ENCODE assay signal across 8 cellular contexts in genomic region chr12:76020281-76020680, GRCh38. TPM values are rescaled to one million over a fixed set of nuclear protein-coding genes. Genes with fewer than 3 reads are reported as not detected.
DNase-seq lines count a peak whose midpoint lies in the region; ATAC-seq, FAIRE-seq and TF ChIP-seq lines count a peak whose summit lies in the region.

No MANE protein-coding gene starts in this region.

- no peaks in the 10 kb centered on the region for H3K36me3 Mint-ChIP-seq in chondrocyte (ENCODE audit: low read depth)

- WGBS in pancreas, 2 donors: 76 to 83% methylated on average over 5 of the region's 5 CpGs

- no peak overlapping the region for H3K4me3 ChIP-seq in pancreas

- DNase-seq in HT-29 (ENCODE audit: low spot score) (peak; percentile 75), chondrocyte (ENCODE audit: low spot score) (no peak), pancreas (no peak), NCI-H1417 treated with DMSO at 0.1 percent for 48 hours (lab: John Stamatoyannopoulos, UW) (no peak), NCI-H187 (lab: John Stamatoyannopoulos, UW) (no peak), hepatic stellate cell (ENCODE audit: low spot score) (no peak)
- DNase-seq in activated CD4-positive, CD25-positive, alpha-beta regulatory T cell treated with anti-CD3 and anti-CD28 coated beads, Interleukin-2, amount 50 U/mL, for 16 hours (ENCODE audit: low read depth, low spot score): peak; percentile 36

- intact Hi-C loops in pancreas (cut with DNase I): no loop called here

- peaks cover 39% of the 10 kb centered on the region for H3K4me1 Mint-ChIP-seq in chondrocyte (ENCODE audit: low read depth)

- H3K36me3 ChIP-seq in pancreas: no peaks in the 10 kb centered on the region

- no peaks in the 10 kb centered on the region for H3K27me3 ChIP-seq in pancreas

- H3K4me1 ChIP-seq in pancreas: peaks cover 0 to 8% (median 0%) of the 10 kb centered on the region in 3 donors

- peak overlapping the region; percentile 94 for H3K27ac Mint-ChIP-seq in chondrocyte (ENCODE audit: unreplicated experiment)

- TF ChIP-seq CTCF in chondrocyte (IDR thresholded peaks at IDR 0.05): no peak
- TF ChIP-seq CTCF in pancreas (IDR thresholded peaks at IDR 0.05): no peak

- peak overlapping the region in 2 of 4 donors; percentile 11 to 53 for H3K27ac ChIP-seq in pancreas

- H3K27me3 Mint-ChIP-seq in chondrocyte (ENCODE audit: low read depth): no peaks in the 10 kb centered on the region

- H3K4me3 Mint-ChIP-seq in chondrocyte (ENCODE audit: unreplicated experiment): no peak overlapping the region

- H3K9me3 Mint-ChIP-seq in chondrocyte (ENCODE audit: low read depth): no peaks in the 10 kb centered on the region

- FAIRE-seq in pancreas (lab: Jason Lieb, UNC): no peak

- H3K9me3 ChIP-seq in pancreas: no peaks in the 10 kb centered on the region

- ATAC-seq in GM19351 (IDR thresholded peaks at IDR 0.05; ENCODE audit: unreplicated experiment): peak; percentile 48
- ATAC-seq in pancreas: peak in 3 of 4 donors; percentile 38 to 65 (median 40)

RNA-seq across cellular contexts. Expression of gene PHLDA1, which starts 11.3 kb away (rescaled TPM):
- 38.5 and 41.7 TPM in 2 replicates for total RNA-seq in HT-29 (2014; rRNA removed; shearing (Covaris generic))
- 4.5 to 14.0 TPM (median 12.1 TPM) in 3 replicates for total RNA-seq in chondrocyte
- total RNA-seq in pancreas: 10 to 100 TPM in 3 of 6 donors, 1 to 10 TPM in 3; 2.9 to 16.1 (median 7.1) TPM
- 1 to 10 TPM; 2.9 to 5.9 TPM for polyA plus RNA-seq in pancreas

Comparison
In these comparisons a context has a peak if more than half of its experiments do, and no peak if none do; other contexts are left out.
1. DNase-seq: peak in HT-29 (single experiment) and activated CD4-positive, CD25-positive, alpha-beta regulatory T cell treated with anti-CD3 and anti-CD28 coated beads, Interleukin-2, amount 50 U/mL, for 16 hours (single experiment); none in chondrocyte (single experiment), pancreas (0 of 6), NCI-H1417 treated with DMSO at 0.1 percent for 48 hours (single experiment), NCI-H187 (0 of 2) and hepatic stellate cell (single experiment).